Comparison of ENCODE assay signal across 8 cellular contexts in genomic region chr3:50320853-50321145, GRCh38. TPM values are rescaled to one million over a fixed set of nuclear protein-coding genes. Genes with fewer than 3 reads are reported as not detected.
DNase-seq lines count a peak whose midpoint lies in the region; ATAC-seq and TF ChIP-seq lines count a peak whose summit lies in the region.

No MANE protein-coding gene starts in this region.

- POLR2A ChIA-PET in HEK293T (lab: Yijun Ruan, JAX): interaction anchor here (0.6 to 2.3 kb wide), 4 partner anchors 16 to 28 kb away, joined by 3 to 11 read pairs (median 7); partner anchors contain the start of genes HYAL3, IFRD2 and NAA80

- peak overlapping the region; percentile 98 for H3K27ac ChIP-seq in mammary epithelial cell (ENCODE audit: insufficient read depth, low read depth, low read length)

- H3K4me3 ChIP-seq in AG09309 (ENCODE audit: control insufficient read depth, low read depth, low read length) (peak overlapping the region; percentile 61), mammary epithelial cell (replicated peaks in 1 of 3; ENCODE audit: insufficient read depth in 1 of 3, low read depth in 2 of 3, low read length in 3 of 3) (peak overlapping the region; percentile 43 to 72 (median 64)), mucosa of stomach (ENCODE audit: low read length) (peak overlapping the region; percentile 62)

- intact Hi-C loops in mammary epithelial cell (cut with micrococcal nuclease): loop anchor here (1.0 kb wide), 1 partner anchor 21 kb away; the partner anchor contains the start of genes HYAL3 and NAA80

- no peaks in the 10 kb centered on the region for H3K27me3 ChIP-seq in mammary epithelial cell (ENCODE audit: insufficient read depth, low read length)
- H3K27me3 ChIP-seq in mucosa of stomach (ENCODE audit: control insufficient read depth, insufficient read depth, low read length): no peaks in the 10 kb centered on the region

- H3K4me2 ChIP-seq in mammary epithelial cell (ENCODE audit: insufficient read depth, low read depth, low read length): peak overlapping the region; percentile 95

- H3K9ac ChIP-seq in mammary epithelial cell (ENCODE audit: insufficient read depth, low read length) (peak overlapping the region; percentile 91), mucosa of stomach (ENCODE audit: low read length) (peak overlapping the region; percentile 92)

- H3K9me3 ChIP-seq in mammary epithelial cell (replicated peaks; ENCODE audit: insufficient read depth, low read length): no peaks in the 10 kb centered on the region
- H3K9me3 ChIP-seq in mucosa of stomach (ENCODE audit: control insufficient read depth, low read length): no peaks in the 10 kb centered on the region

- dilution Hi-C loops in mammary epithelial cell (cut with HindIII; ENCODE audit: low sequenced_read_pairs): no loop called here

- no TSS peak for BruUV-seq in mammary epithelial cell (replicated peaks; lab: Mats Ljungman, UMichigan)

- WGBS in mammary epithelial cell (ENCODE audit: low coverage, missing lambda C conversion rate): 0% methylated on average over 13 of the region's 22 CpGs

- DNase-seq in AG09309 (ENCODE audit: low read depth): no peak
- DNase-seq in mammary epithelial cell: no peak
- DNase-seq in cortex of kidney (lab: John Stamatoyannopoulos, UW): no peak
- DNase-seq in COLO829 (ENCODE audit: low spot score): no peak
- DNase-seq in HEK293T (ENCODE audit: extremely low spot score): no peak
- DNase-seq in SK-N-DZ (ENCODE audit: low spot score): no peak

- H2AFZ ChIP-seq in mammary epithelial cell (ENCODE audit: low read depth, low read length): peak overlapping the region; percentile 93

- CTCF ChIA-PET in mammary epithelial cell (lab: Charles Lee; ENCODE audit: low non-redundant PET) (no interaction called here), HEK293T (lab: Yijun Ruan, JAX) (interaction anchor here (1.1 kb wide), 1 partner anchor 21 kb away, joined by 4 read pairs; the partner anchor contains the start of genes HYAL3 and NAA80)

- H3K36me3 ChIP-seq in mammary epithelial cell (ENCODE audit: insufficient read depth, low read length) (no peaks in the 10 kb centered on the region), mucosa of stomach (ENCODE audit: control insufficient read depth, insufficient read depth, low read length) (peaks cover 7% of the 10 kb centered on the region)

- H3K4me1 ChIP-seq in mammary epithelial cell (ENCODE audit: insufficient read depth, low read length) (peaks cover 52% of the 10 kb centered on the region), mucosa of stomach (ENCODE audit: control insufficient read depth, insufficient read depth, low read length) (peaks cover 68% of the 10 kb centered on the region)

- peaks cover 35% of the 10 kb centered on the region for H3K79me2 ChIP-seq in mammary epithelial cell (ENCODE audit: insufficient read depth, low read length)

- no peaks in the 10 kb centered on the region for H4K20me1 ChIP-seq in mammary epithelial cell (ENCODE audit: insufficient read depth, low read length)

- in situ Hi-C loops in mammary epithelial cell (cut with MboI; ENCODE audit: low sequenced_read_pairs in 2 of 2): loop anchor here in 1 of 2 donors (10.0 kb wide), 1 partner anchor 46 kb away; the partner anchor contains the start of gene LSMEM2

- peak; percentile 4 for ATAC-seq in HG03460 (IDR thresholded peaks at IDR 0.05; ENCODE audit: unreplicated experiment)

- no peak for TF ChIP-seq CTCF in AG09309 (IDR thresholded peaks at IDR 0.05; ENCODE audit: control insufficient read depth, insufficient read depth, low read depth, low read length, missing control alignments)
- no peak for TF ChIP-seq CTCF in mammary epithelial cell (conservative IDR thresholded peaks at IDR 0.05 in 1 of 2, IDR thresholded peaks at IDR 0.05 in 1 of 2; ENCODE audit: extremely low read depth in 1 of 2, insufficient read depth in 1 of 2, low read depth in 1 of 2, low read length in 2 of 2)

TF ChIP-seq in HEK293T, 16 proteins besides CTCF, POLR2A, EP300 and RAD21:
- TF ChIP-seq SP1 (IDR thresholded peaks at IDR 0.05): no peak
- TF ChIP-seq ARNT (IDR thresholded peaks at IDR 0.05): no peak
- TF ChIP-seq L3MBTL2 (conservative IDR thresholded peaks at IDR 0.05): no peak
- no peak for TF ChIP-seq ELF4 (IDR thresholded peaks at IDR 0.05)
- TF ChIP-seq HDGF (IDR thresholded peaks at IDR 0.05; ENCODE audit: borderline replicate concordance): no peak
- no peak for TF ChIP-seq LEF1 (IDR thresholded peaks at IDR 0.05; ENCODE audit: borderline replicate concordance)
- no peak for TF ChIP-seq NFRKB (IDR thresholded peaks at IDR 0.05)

RNA-seq across cellular contexts. Expression of gene HYAL2, which starts 1.7 kb away (rescaled TPM):
- total RNA-seq in mammary epithelial cell: 10 to 100 TPM; 37.0 to 65.5 TPM
- polyA plus RNA-seq in mammary epithelial cell: 77.9 TPM
- polyA minus RNA-seq in mammary epithelial cell: 56.5 TPM
- polyA plus RNA-seq in SK-N-DZ (2014; cell fraction: cytosol; rRNA removed): 114 and 123 TPM in 2 replicates
- 74.9 and 103 TPM in 2 replicates for polyA plus RNA-seq in SK-N-DZ (2014; cell fraction: nucleus; rRNA removed)

RNA-seq across cellular contexts. Expression of gene TUSC2, which starts 7.2 kb away (rescaled TPM):
- total RNA-seq in mammary epithelial cell: 10 to 100 TPM; 22.0 to 22.4 TPM
- polyA plus RNA-seq in mammary epithelial cell: 34.4 TPM
- polyA minus RNA-seq in mammary epithelial cell: 27.6 TPM
- 40.3 and 52.8 TPM in 2 replicates for polyA plus RNA-seq in SK-N-DZ (2014; cell fraction: cytosol; rRNA removed)
- polyA plus RNA-seq in SK-N-DZ (2014; cell fraction: nucleus; rRNA removed): 15.3 and 33.3 TPM in 2 replicates

RNA-seq across cellular contexts. Expression of gene HYAL1, which starts 17.4 kb away (rescaled TPM):
- total RNA-seq in mammary epithelial cell: under 1 TPM; 0.17 to 0.40 TPM
- polyA plus RNA-seq in mammary epithelial cell: 2.5 TPM
- polyA minus RNA-seq in mammary epithelial cell: 7.8 TPM
- polyA plus RNA-seq in SK-N-DZ (2014; cell fraction: cytosol; rRNA removed): 1.9 and 4.8 TPM in 2 replicates
- 2.0 and 2.5 TPM in 2 replicates for polyA plus RNA-seq in SK-N-DZ (2014; cell fraction: nucleus; rRNA removed)

RNA-seq across cellular contexts. Expression of gene RASSF1, which starts 19.8 kb away (rescaled TPM):
- 10 to 100 TPM in 1 of 2 donors, 1 to 10 TPM in 1; 9.2 to 23.3 TPM for total RNA-seq in mammary epithelial cell
- polyA plus RNA-seq in mammary epithelial cell: 29.2 TPM
- 3.3 TPM for polyA minus RNA-seq in mammary epithelial cell
- 27.8 and 29.4 TPM in 2 replicates for polyA plus RNA-seq in SK-N-DZ (2014; cell fraction: cytosol; rRNA removed)
- 30.0 and 30.9 TPM in 2 replicates for polyA plus RNA-seq in SK-N-DZ (2014; cell fraction: nucleus; rRNA removed)

RNA-seq across cellular contexts. Expression of gene HYAL3, which starts 21.6 kb away (rescaled TPM):
- total RNA-seq in mammary epithelial cell: 10 to 100 TPM in 1 of 2 donors, 1 to 10 TPM in 1; 9.7 to 12.7 TPM
- polyA plus RNA-seq in mammary epithelial cell: 23.8 TPM
- 12.6 TPM for polyA minus RNA-seq in mammary epithelial cell
- polyA plus RNA-seq in SK-N-DZ (2014; cell fraction: cytosol; rRNA removed): 0.64 and 1.2 TPM in 2 replicates
- polyA plus RNA-seq in SK-N-DZ (2014; cell fraction: nucleus; rRNA removed): 3.7 and 6.2 TPM in 2 replicates
